19 cellular contexts compared by ENCODE assay signal in the genomic region with DNA sequence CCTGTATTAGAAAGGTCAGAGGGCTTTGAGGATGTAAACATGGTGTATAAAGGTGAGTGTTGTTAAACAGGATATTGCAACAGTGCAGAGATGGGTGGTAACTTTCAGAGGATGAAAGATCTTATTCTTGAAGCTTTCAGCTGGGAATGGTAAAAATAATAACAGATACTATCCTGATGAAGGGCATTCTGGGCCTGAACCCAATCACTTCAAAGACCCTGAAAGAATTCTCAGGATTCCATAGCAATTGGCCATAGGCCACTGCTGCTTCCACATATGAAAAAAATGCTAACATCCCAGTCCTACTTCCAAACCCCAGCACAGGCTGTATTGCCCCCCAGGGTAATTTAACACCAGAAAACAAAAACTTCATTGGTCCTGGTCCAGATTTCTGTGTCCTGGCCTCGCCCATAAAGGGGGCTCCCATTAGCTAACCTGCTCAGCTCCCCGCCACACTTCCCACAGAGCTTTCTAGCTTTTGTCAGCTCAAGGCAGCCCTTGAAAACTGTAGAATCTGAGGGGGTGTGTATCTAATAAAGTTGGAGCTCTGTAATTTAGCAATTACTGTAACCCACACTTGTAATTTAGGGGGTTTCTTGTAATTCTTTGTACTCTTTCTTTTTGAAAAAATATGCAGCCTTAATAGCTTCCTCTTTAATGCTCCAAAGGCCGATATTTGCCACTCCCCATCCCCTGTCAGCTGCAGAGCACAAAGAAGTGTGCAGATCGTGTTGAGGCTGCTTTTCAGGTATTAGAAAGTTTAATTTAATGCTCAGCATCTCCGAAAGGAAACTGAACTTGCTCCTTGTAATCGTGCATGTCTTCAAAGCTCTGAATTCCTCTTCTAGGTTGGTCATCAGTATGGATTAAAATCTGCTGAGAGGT.
DNase-seq lines count a peak whose midpoint lies in the region; ATAC-seq and TF ChIP-seq lines count a peak whose summit lies in the region.
"Had no signal": no experiment of that assay in that cellular context is flagged by ENCODE, and none has a peak within 500 bp of the region (broad histone marks: within the 10 kb centered on the region; RNA-seq: fewer than 3 reads in every experiment).

No MANE protein-coding gene starts in this region.

- peaks cover 11% of the 10 kb centered on the region; the same call in 1 of the 2 replicates for H3K36me3 Mint-ChIP-seq in WTC11
- H3K36me3 Mint-ChIP-seq: IgD-negative memory B cell had no signal

- CTCF ChIA-PET in WTC11 (lab: Charles Lee) = interaction anchor here (1.1 to 1.5 kb wide), 2 partner anchors 16 to 82 kb away, joined by 3 to 4 read pairs; no protein-coding TSS in a partner anchor

- no peak overlapping the region for H3K27ac Mint-ChIP-seq in WTC11
- H3K27ac Mint-ChIP-seq: CD8-positive, alpha-beta T cell; IgD-negative memory B cell had no signal

- no peak for TF ChIP-seq POLR2A in testis (IDR thresholded peaks at IDR 0.05)

- no peaks in the 10 kb centered on the region for H3K4me1 Mint-ChIP-seq in WTC11
- H3K4me1 Mint-ChIP-seq: IgD-negative memory B cell had no signal

- no peak overlapping the region for H3K4me3 Mint-ChIP-seq in WTC11
- H3K4me3 Mint-ChIP-seq: CD8-positive, alpha-beta T cell; IgD-negative memory B cell had no signal

- peak; percentile 4 for DNase-seq in activated CD8-positive, alpha-beta memory T cell treated with anti-CD3 and anti-CD28 coated beads, Interleukin-2, amount 50 U/mL, for 48 hours
- DNase-seq in activated CD8-positive, alpha-beta memory T cell treated with anti-CD3 and anti-CD28 coated beads for 24 hours = no peak
- DNase-seq in EH (ENCODE audit: low read depth) = peak; percentile 26
- DNase-seq in WTC11 (ENCODE audit: low spot score) = no peak
- no peak for DNase-seq in testis
- DNase-seq: CD8-positive, alpha-beta T cell; H7; Kasumi-1; NCI-H1105 treated with DMSO at 0.1 percent for 48 hours; NCI-H1694 treated with DMSO at 0.1 percent for 48 hours; NCI-H446; NCI-H774; PC-3 had no signal

- no peaks in the 10 kb centered on the region for H3K9me3 ChIP-seq in neutrophil
- no peaks in the 10 kb centered on the region for H3K9me3 ChIP-seq in testis

- intact Hi-C loops in testis (cut with DNase I; ENCODE audit: low total_unique reads) = no loop called here

- H3K4me3 ChIP-seq in neutrophil (ENCODE audit: low read depth in 1 of 2, low read length in 1 of 2) (peak overlapping the region in 1 of 2 experiments; percentile 5), testis (no peak overlapping the region)

- H3K27me3 ChIP-seq in neutrophil (peaks cover 21% of the 10 kb centered on the region), testis (no peaks in the 10 kb centered on the region)

- peaks cover 25% of the 10 kb centered on the region for H3K9me3 Mint-ChIP-seq in WTC11

- no peaks in the 10 kb centered on the region; the same call in 1 of the 2 replicates for H3K27me3 Mint-ChIP-seq in WTC11 (ENCODE audit: low read depth)
- H3K27me3 Mint-ChIP-seq: IgD-negative memory B cell had no signal

- H3K27ac ChIP-seq in neutrophil (peak overlapping the region; percentile 48), testis (no peak overlapping the region)
- H3K27ac ChIP-seq: 22Rv1, RWPE1 had no signal

- H3K36me3 ChIP-seq in neutrophil = no peaks in the 10 kb centered on the region
- no peaks in the 10 kb centered on the region for H3K36me3 ChIP-seq in testis (ENCODE audit: low read depth, missing control alignments)

- WGBS in testis, 2 donors = 89 to 93% methylated on average over 6 of the region's 6 CpGs

- peaks cover 5 to 13% of the 10 kb centered on the region in 2 experiments for H3K4me1 ChIP-seq in neutrophil (ENCODE audit: control insufficient read depth in 1 of 2, insufficient read depth in 1 of 2, low read depth in 1 of 2, low read length in 1 of 2)
- no peaks in the 10 kb centered on the region for H3K4me1 ChIP-seq in testis

- ATAC-seq in WTC11 (no peak), HG03354 (IDR thresholded peaks at IDR 0.05; ENCODE audit: poor library complexity, severe bottlenecking, unreplicated experiment) (no peak), HG02642 (IDR thresholded peaks at IDR 0.05; ENCODE audit: poor library complexity, unreplicated experiment) (no peak)
- ATAC-seq: CD8-positive, alpha-beta T cell; PC-3 had no signal

- POLR2A ChIA-PET in WTC11 (lab: Charles Lee) = no interaction called here

- TF ChIP-seq CTCF in WTC11 (IDR thresholded peaks at IDR 0.05) (no peak), neutrophil (IDR thresholded peaks at IDR 0.05) (no peak), testis (IDR thresholded peaks at IDR 0.05) (no peak)

TF ChIP-seq in WTC11, 78 proteins besides CTCF, POLR2A, EP300 and RAD21:
- TF ChIP-seq MYBL2 (CRISPR knock-in tag; IDR thresholded peaks at IDR 0.05) = no peak
- TF ChIP-seq MAX (CRISPR knock-in tag; IDR thresholded peaks at IDR 0.05) = no peak
- no peak for TF ChIP-seq NR1H2 (CRISPR knock-in tag; IDR thresholded peaks at IDR 0.05)
- peak; percentile 97 for TF ChIP-seq GABPB1 (CRISPR knock-in tag; IDR thresholded peaks at IDR 0.05)
- TF ChIP-seq, protein P1, sequence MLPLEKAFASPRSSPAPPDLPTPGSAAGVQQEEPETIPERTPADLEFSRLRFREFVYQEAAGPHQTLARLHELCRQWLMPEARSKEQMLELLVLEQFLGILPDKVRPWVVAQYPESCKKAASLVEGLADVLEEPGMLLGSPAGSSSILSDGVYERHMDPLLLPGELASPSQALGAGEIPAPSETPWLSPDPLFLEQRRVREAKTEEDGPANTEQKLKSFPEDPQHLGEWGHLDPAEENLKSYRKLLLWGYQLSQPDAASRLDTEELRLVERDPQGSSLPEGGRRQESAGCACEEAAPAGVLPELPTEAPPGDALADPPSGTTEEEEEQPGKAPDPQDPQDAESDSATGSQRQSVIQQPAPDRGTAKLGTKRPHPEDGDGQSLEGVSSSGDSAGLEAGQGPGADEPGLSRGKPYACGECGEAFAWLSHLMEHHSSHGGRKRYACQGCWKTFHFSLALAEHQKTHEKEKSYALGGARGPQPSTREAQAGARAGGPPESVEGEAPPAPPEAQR (CRISPR knock-in tag; IDR thresholded peaks at IDR 0.05) = no peak
- TF ChIP-seq RELA (CRISPR knock-in tag; IDR thresholded peaks at IDR 0.05; ENCODE audit: borderline replicate concordance) = no peak
- no peak for TF ChIP-seq ARID4B (CRISPR knock-in tag; IDR thresholded peaks at IDR 0.05; ENCODE audit: borderline replicate concordance)
- no peak for TF ChIP-seq ZNF219 (CRISPR knock-in tag; IDR thresholded peaks at IDR 0.05; ENCODE audit: borderline replicate concordance)

Comparison
In these comparisons a context has a peak if more than half of its experiments do, and no peak if none do; other contexts are left out.
1. DNase-seq: peak in activated CD8-positive, alpha-beta memory T cell treated with anti-CD3 and anti-CD28 coated beads, Interleukin-2, amount 50 U/mL, for 48 hours (single experiment) and EH (single experiment); none in activated CD8-positive, alpha-beta memory T cell treated with anti-CD3 and anti-CD28 coated beads for 24 hours (single experiment), WTC11 (single experiment) and testis (single experiment).